Comparison of ENCODE assay signal across 9 cellular contexts in genomic region chr19:49441960-49442350, GRCh38. TPM values are rescaled to one million over a fixed set of nuclear protein-coding genes. Genes with fewer than 3 reads are reported as not detected.
A peak's percentile ranks its signal among the peaks of the same experiment; 100 is the strongest.
DNase-seq lines count a peak whose midpoint lies in the region; ATAC-seq, FAIRE-seq and TF ChIP-seq lines count a peak whose summit lies in the region.
"Had no signal": no experiment of that assay in that cellular context is flagged by ENCODE, and none has a peak within 500 bp of the region (broad histone marks: within the 10 kb centered on the region; RNA-seq: fewer than 3 reads in every experiment).

No MANE protein-coding gene starts in this region.

- BruUV-seq in HCT116 (replicated peaks; lab: Mats Ljungman, UMichigan) (no TSS peak), K562 (replicated peaks; lab: Mats Ljungman, UMichigan) (no TSS peak)

- 29% methylated on average over 13 of the region's 14 CpGs for WGBS in K562 (ENCODE audit: insufficient coverage, low coverage, missing lambda C conversion rate)

- H3K9me3 ChIP-seq in BLaER1 (no peaks in the 10 kb centered on the region), HCT116 (ENCODE audit: control insufficient read depth in 1 of 2, insufficient read depth in 1 of 2, low read depth in 1 of 2, low read length in 2 of 2) (no peaks in the 10 kb centered on the region), K562 (replicated peaks; ENCODE audit: control insufficient read depth, insufficient read depth, low read depth, low read length) (no peaks in the 10 kb centered on the region)
- H3K9me3 ChIP-seq: neutrophil had no signal

- no peaks in the 10 kb centered on the region for H3K79me2 ChIP-seq in HCT116 (ENCODE audit: insufficient read depth, low read length)
- H3K79me2 ChIP-seq in K562 (ENCODE audit: control insufficient read depth, insufficient read depth, low read length), result no peaks in the 10 kb centered on the region

- no peak for TF ChIP-seq EP300 in K562 (IDR thresholded peaks at IDR 0.05; ENCODE audit: low read length)

- RAD21 ChIA-PET in HCT116 (lab: Charles Lee; ENCODE audit: low non-redundant PET in 1 of 2, low total read pairs in 2 of 2, uncharacterized antibody in 2 of 2, unreplicated experiment in 2 of 2), result interaction anchor here in 1 of 2 experiments (1.1 kb wide), 1 partner anchor 16 kb away, joined by 3 read pairs; no protein-coding TSS in a partner anchor

- H2AFZ ChIP-seq in HCT116 (ENCODE audit: low read depth, low read length, poor library complexity, severe bottlenecking) (peak overlapping the region; percentile 68), K562 (ENCODE audit: low read depth, low read length) (no peak overlapping the region)

- peaks cover 41% of the 10 kb centered on the region for H4K20me1 ChIP-seq in BLaER1
- H4K20me1 ChIP-seq in HCT116 (ENCODE audit: insufficient read depth), result no peaks in the 10 kb centered on the region
- no peaks in the 10 kb centered on the region for H4K20me1 ChIP-seq in K562 (replicated peaks; ENCODE audit: control insufficient read depth, insufficient read depth, low read length)

- CTCF ChIA-PET in HCT116 (lab: Charles Lee), result interaction anchor here (0.6 to 1.5 kb wide), 4 partner anchors 10 to 80 kb away, joined by 3 to 9 read pairs (median 3); partner anchors contain the start of genes PIH1D1 and TEAD2
- CTCF ChIA-PET in K562 (lab: Yijun Ruan, JAX; ENCODE audit: low intra/inter-chr PET ratio), result interaction anchor here (0.6 to 0.7 kb wide), 3 partner anchors 216 to 238 kb away, joined by 3 to 4 read pairs (median 3); no protein-coding TSS in a partner anchor

- no peaks in the 10 kb centered on the region for H3K9me3 Mint-ChIP-seq in natural killer cell

- peak overlapping the region; percentile 83 for H3K4me3 Mint-ChIP-seq in natural killer cell

- no peaks in the 10 kb centered on the region for H3K36me3 Mint-ChIP-seq in natural killer cell

- TF ChIP-seq POLR2A in HCT116 (IDR thresholded peaks at IDR 0.05; ENCODE audit: borderline replicate concordance, extremely low read depth, insufficient read depth, insufficient read length), result no peak
- TF ChIP-seq POLR2A in K562 (conservative IDR thresholded peaks at IDR 0.05), result no peak

- H3K27me3 Mint-ChIP-seq in natural killer cell (ENCODE audit: low read depth in 2 of 2), result peaks cover 50 to 52% of the 10 kb centered on the region in 2 donors

- FAIRE-seq in K562 (lab: Jason Lieb, UNC), result peak; percentile 46

- H3K9ac ChIP-seq in BLaER1, result no peak overlapping the region
- peak overlapping the region; percentile 86; the same call in 1 of the 2 replicates for H3K9ac ChIP-seq in HCT116 (ENCODE audit: low read length)
- peak overlapping the region in 1 of 2 experiments; percentile 89; a peak in 1 of 4 replicates for H3K9ac ChIP-seq in K562 (ENCODE audit: insufficient read depth in 1 of 2, low read depth in 2 of 2, low read length in 2 of 2)

- DNase-seq in HCT116 (ENCODE audit: low read depth, low spot score) (no peak), K562 (ENCODE audit: extremely low read depth in 1 of 4, low spot score in 3 of 4) (no peak), natural killer cell (no peak), activated gamma-delta T cell treated with Interleukin-2 at 50 U/mL for 16 hours (no peak), SKM-1 (lab: John Stamatoyannopoulos, UW; ENCODE audit: unreplicated experiment) (no peak), NCI-H1105 treated with DMSO at 0.1 percent for 48 hours (lab: John Stamatoyannopoulos, UW) (no peak)

- H3K4me1 Mint-ChIP-seq in natural killer cell, result peaks cover 17 to 49% of the 10 kb centered on the region in 2 donors

- TF ChIP-seq CTCF in HCT116 (IDR thresholded peaks at IDR 0.05 in 2 of 3, conservative IDR thresholded peaks at IDR 0.05 in 1 of 3; ENCODE audit: borderline replicate concordance in 1 of 3, insufficient read depth in 1 of 3, low read depth in 2 of 3, low read length in 2 of 3) (no peak), K562 (IDR thresholded peaks at IDR 0.05 in 2 of 3, conservative IDR thresholded peaks at IDR 0.05 in 1 of 3; ENCODE audit: insufficient read depth in 2 of 3, low read depth in 1 of 3, low read length in 3 of 3) (no peak), natural killer cell (IDR thresholded peaks at IDR 0.05) (no peak)

- in situ Hi-C loops in K562 (cut with MboI), result no loop called here

- intact Hi-C loops in HCT116 (cut with micrococcal nuclease), result loop anchor here (2.0 kb wide), 1 partner anchor 217 kb away; no protein-coding TSS in a partner anchor
- intact Hi-C loops in K562 (cut with micrococcal nuclease), result loop anchor here (2.0 to 10.0 kb wide), 3 partner anchors 19 to 290 kb away; partner anchors contain the start of gene PTH2
- intact Hi-C loops in natural killer cell (cut with micrococcal nuclease), result no loop called here

- POLR2A ChIA-PET in HCT116 (lab: Charles Lee) (interaction anchor here (1.2 kb wide), 1 partner anchor 38 kb away, joined by 3 read pairs; no protein-coding TSS in a partner anchor), K562 (lab: Yijun Ruan, JAX) (interaction anchor here (0.6 to 3.7 kb wide), 3 partner anchors 11 to 47 kb away, joined by 3 to 14 read pairs (median 6); no protein-coding TSS in a partner anchor)

- peaks cover 56% of the 10 kb centered on the region for H3K27me3 ChIP-seq in BLaER1
- peaks cover 21% of the 10 kb centered on the region for H3K27me3 ChIP-seq in HCT116 (ENCODE audit: insufficient read depth, low read length)
- peaks cover 7 to 19% of the 10 kb centered on the region in 2 experiments; a peak in 4 of 5 replicates for H3K27me3 ChIP-seq in K562 (ENCODE audit: control insufficient read depth in 2 of 2, insufficient read depth in 2 of 2, low read length in 2 of 2)

- H3K36me3 ChIP-seq in BLaER1, result peaks cover 12% of the 10 kb centered on the region
- peaks cover 4 to 5% of the 10 kb centered on the region in 2 experiments; a peak in 2 of 4 replicates for H3K36me3 ChIP-seq in HCT116 (ENCODE audit: control insufficient read depth in 1 of 2, insufficient read depth in 2 of 2, low read length in 2 of 2)
- H3K36me3 ChIP-seq in K562 (ENCODE audit: control insufficient read depth, insufficient read depth, low read length), result peaks cover 8% of the 10 kb centered on the region; the same call in 1 of the 3 replicates

- peaks cover 38% of the 10 kb centered on the region for H3K4me1 ChIP-seq in BLaER1
- peaks cover 7 to 31% of the 10 kb centered on the region in 2 experiments; a peak in 3 of 4 replicates for H3K4me1 ChIP-seq in HCT116 (ENCODE audit: control insufficient read depth in 1 of 2, insufficient read depth in 2 of 2, low read length in 2 of 2)
- H3K4me1 ChIP-seq in K562 (replicated peaks in 1 of 2; ENCODE audit: control insufficient read depth in 2 of 2, insufficient read depth in 2 of 2, low read length in 2 of 2), result peaks cover 26 to 44% of the 10 kb centered on the region in 2 experiments; a peak in 4 of 5 replicates

- no peaks in the 10 kb centered on the region for H3K9me1 ChIP-seq in K562 (ENCODE audit: control insufficient read depth, insufficient read depth, low read length)

- H3K4me2 ChIP-seq in BLaER1 (peak overlapping the region; percentile 97), HCT116 (ENCODE audit: low read length) (peak overlapping the region; percentile 98), K562 (ENCODE audit: insufficient read depth, low read length) (peak overlapping the region; percentile 87)

- H3K27ac ChIP-seq in BLaER1 (no peak overlapping the region), HCT116 (ENCODE audit: low read depth, low read length) (peak overlapping the region; percentile 92; the same call in 1 of the 2 replicates), K562 (ENCODE audit: extremely low read depth, low read depth, low read length) (no peak overlapping the region)
- H3K27ac ChIP-seq: neutrophil had no signal

- ATAC-seq in HCT116, result no peak
- ATAC-seq in K562, result no peak
- ATAC-seq in natural killer cell, result no peak
- no peak for ATAC-seq in HG02973 (IDR thresholded peaks at IDR 0.05; ENCODE audit: unreplicated experiment)

- no peaks in the 10 kb centered on the region for H3K9me2 ChIP-seq in HCT116 (ENCODE audit: insufficient read depth)

- H3K27ac Mint-ChIP-seq in natural killer cell, result peak overlapping the region in 1 of 2 donors; percentile 88

- H3K4me3 ChIP-seq in BLaER1, result peak overlapping the region; percentile 74
- peak overlapping the region in 1 of 2 experiments; percentile 80; a peak in 2 of 4 replicates for H3K4me3 ChIP-seq in HCT116 (replicated peaks in 1 of 2; ENCODE audit: low read depth in 1 of 2, low read length in 2 of 2)
- H3K4me3 ChIP-seq in K562, result peak overlapping the region; percentile 84

- TF ChIP-seq RAD21 in HCT116 (IDR thresholded peaks at IDR 0.05; ENCODE audit: low read depth) (no peak), K562 (CRISPR knock-in tag; conservative IDR thresholded peaks at IDR 0.05 in 1 of 2, IDR thresholded peaks at IDR 0.05 in 1 of 2) (no peak)

RNA-seq across cellular contexts. Expression of gene SLC17A7, which starts 0.6 kb away (rescaled TPM):
- total RNA-seq in HCT116 (2021; ENCODE audit: unreplicated experiment) (1.8 TPM), K562 (2014; rRNA removed) (2.4 and 3.2 TPM in 2 replicates), K562 (2014; rRNA removed; fragmentation: Illumina TruSeq; extraction: Trizol) (1.1 TPM in 2 replicates), K562 (2015; rRNA removed; fragmentation: Illumina TruSeq; extraction: Trizol) (1.4 TPM in 2 replicates), K562 (2021) (9.2 and 9.9 TPM in 2 replicates), natural killer cell (not detected)
- polyA plus RNA-seq in HCT116 (2012), result 2.0 and 2.4 TPM in 2 replicates
- 9.2 and 13.8 TPM in 2 replicates for total RNA-seq in K562 (2011; cell fraction: chromatin; rRNA removed; ENCODE audit: low replicate concordance)
- 11.8 and 13.3 TPM in 2 replicates for total RNA-seq in K562 (2011; cell fraction: nucleolus; rRNA removed)
- total RNA-seq in K562 (2011; cell fraction: nucleoplasm; rRNA removed), result 16.4 and 22.1 TPM in 2 replicates
- polyA plus RNA-seq in K562 (2011; rRNA removed) (4.8 and 7.0 TPM in 2 replicates), K562 (2014; fragmentation: Illumina TruSeq; extraction: Trizol) (12.8 and 15.7 TPM in 2 replicates), K562 (2014; fragmentation: Nextera tagmentation; extraction: Ambion mirVana) (1 to 10 TPM; 1.7 to 1.8 TPM), K562 (2014; rRNA removed) (5.5 and 5.7 TPM in 2 replicates)
- 9.6 and 10.2 TPM in 2 replicates for polyA plus RNA-seq in K562 (2011; cell fraction: cytosol; rRNA removed)
- polyA plus RNA-seq in K562 (2011; cell fraction: nucleus; rRNA removed), result 8.6 TPM in 2 replicates
- 6.9 and 8.3 TPM in 2 replicates for polyA plus RNA-seq in K562 (2012)
- 4.4 and 4.6 TPM in 2 replicates for polyA minus RNA-seq in K562 (2011; rRNA and poly(A)+ RNA removed)
- 3.5 and 3.8 TPM in 2 replicates for polyA minus RNA-seq in K562 (2011; cell fraction: cytosol; rRNA and poly(A)+ RNA removed)
- polyA minus RNA-seq in K562 (2011; cell fraction: nucleus; rRNA and poly(A)+ RNA removed), result 1.8 and 2.4 TPM in 2 replicates

RNA-seq across cellular contexts. Expression of gene PIH1D1, which starts 9.7 kb away (rescaled TPM):
- total RNA-seq in HCT116 (2021; ENCODE audit: unreplicated experiment) (152 TPM), K562 (2014; rRNA removed) (224 and 233 TPM in 2 replicates), K562 (2014; rRNA removed; fragmentation: Illumina TruSeq; extraction: Trizol) (102 and 112 TPM in 2 replicates), K562 (2015; rRNA removed; fragmentation: Illumina TruSeq; extraction: Trizol) (120 and 125 TPM in 2 replicates), K562 (2021) (161 and 164 TPM in 2 replicates), natural killer cell (100 to 1,000 TPM; 112 to 149 (median 138) TPM)
- polyA plus RNA-seq in HCT116 (2012), result 165 and 183 TPM in 2 replicates
- 153 and 228 TPM in 2 replicates for total RNA-seq in K562 (2011; cell fraction: chromatin; rRNA removed; ENCODE audit: low replicate concordance)
- total RNA-seq in K562 (2011; cell fraction: nucleolus; rRNA removed), result 123 and 143 TPM in 2 replicates
- 145 and 152 TPM in 2 replicates for total RNA-seq in K562 (2011; cell fraction: nucleoplasm; rRNA removed)
- polyA plus RNA-seq in K562 (2011; rRNA removed) (137 and 156 TPM in 2 replicates), K562 (2014; fragmentation: Illumina TruSeq; extraction: Trizol) (137 and 156 TPM in 2 replicates), K562 (2014; fragmentation: Nextera tagmentation; extraction: Ambion mirVana) (10 to 100 TPM; 26.5 to 48.0 TPM), K562 (2014; rRNA removed) (199 and 221 TPM in 2 replicates)
- polyA plus RNA-seq in K562 (2011; cell fraction: cytosol; rRNA removed), result 171 and 200 TPM in 2 replicates
- polyA plus RNA-seq in K562 (2011; cell fraction: nucleus; rRNA removed), result 229 and 274 TPM in 2 replicates
- polyA plus RNA-seq in K562 (2012), result 153 and 156 TPM in 2 replicates
- polyA minus RNA-seq in K562 (2011; rRNA and poly(A)+ RNA removed), result 105 and 146 TPM in 2 replicates
- 63.5 and 65.9 TPM in 2 replicates for polyA minus RNA-seq in K562 (2011; cell fraction: cytosol; rRNA and poly(A)+ RNA removed)
- 52.0 and 62.1 TPM in 2 replicates for polyA minus RNA-seq in K562 (2011; cell fraction: nucleus; rRNA and poly(A)+ RNA removed)

RNA-seq across cellular contexts. Expression of gene ALDH16A1, which starts 11.1 kb away (rescaled TPM):
- 22.8 TPM for total RNA-seq in HCT116 (2021; ENCODE audit: unreplicated experiment)
- 22.6 and 25.5 TPM in 2 replicates for polyA plus RNA-seq in HCT116 (2012)
- total RNA-seq in K562 (2011; cell fraction: chromatin; rRNA removed; ENCODE audit: low replicate concordance), result 12.5 and 54.5 TPM in 2 replicates
- total RNA-seq in K562 (2011; cell fraction: nucleolus; rRNA removed), result 31.5 and 38.2 TPM in 2 replicates
- 31.5 and 34.9 TPM in 2 replicates for total RNA-seq in K562 (2011; cell fraction: nucleoplasm; rRNA removed)
- 46.2 and 52.2 TPM in 2 replicates for total RNA-seq in K562 (2014; rRNA removed)
- total RNA-seq in K562 (2014; rRNA removed; fragmentation: Illumina TruSeq; extraction: Trizol), result 2.1 and 2.4 TPM in 2 replicates
- total RNA-seq in K562 (2015; rRNA removed; fragmentation: Illumina TruSeq; extraction: Trizol), result 17.0 and 18.6 TPM in 2 replicates
- 36.9 and 40.3 TPM in 2 replicates for total RNA-seq in K562 (2021)
- polyA plus RNA-seq in K562 (2011; rRNA removed), result 7.6 and 12.4 TPM in 2 replicates
- 14.7 and 45.1 TPM in 2 replicates for polyA plus RNA-seq in K562 (2011; cell fraction: cytosol; rRNA removed)
- polyA plus RNA-seq in K562 (2011; cell fraction: nucleus; rRNA removed), result 30.5 and 50.7 TPM in 2 replicates
- 26.1 and 43.4 TPM in 2 replicates for polyA plus RNA-seq in K562 (2012)
- polyA plus RNA-seq in K562 (2014; fragmentation: Illumina TruSeq; extraction: Trizol), result 2.2 and 8.9 TPM in 2 replicates
- 1 to 10 TPM; 2.8 to 3.3 TPM for polyA plus RNA-seq in K562 (2014; fragmentation: Nextera tagmentation; extraction: Ambion mirVana)
- polyA plus RNA-seq in K562 (2014; rRNA removed), result 29.7 and 31.7 TPM in 2 replicates
- polyA minus RNA-seq in K562 (2011; rRNA and poly(A)+ RNA removed), result 3.5 and 5.4 TPM in 2 replicates
- 22.0 and 25.8 TPM in 2 replicates for polyA minus RNA-seq in K562 (2011; cell fraction: cytosol; rRNA and poly(A)+ RNA removed)
- 6.6 and 9.0 TPM in 2 replicates for polyA minus RNA-seq in K562 (2011; cell fraction: nucleus; rRNA and poly(A)+ RNA removed)
- total RNA-seq in natural killer cell, result 10 to 100 TPM; 39.9 to 43.2 (median 41.4) TPM

RNA-seq across cellular contexts. Expression of gene GFY, which starts 16.8 kb away (rescaled TPM):
- total RNA-seq in HCT116 (2021; ENCODE audit: unreplicated experiment) (2.6 TPM), K562 (2014; rRNA removed) (0.12 TPM in 1 of 2 replicates, not detected in the other), K562 (2014; rRNA removed; fragmentation: Illumina TruSeq; extraction: Trizol) (not detected in 2 replicates), K562 (2015; rRNA removed; fragmentation: Illumina TruSeq; extraction: Trizol) (0.07 TPM in 1 of 2 replicates, not detected in the other), K562 (2021) (0.11 TPM in 1 of 2 replicates, not detected in the other), natural killer cell (not detected)
- polyA plus RNA-seq in HCT116 (2012), result 3.9 and 4.9 TPM in 2 replicates
- total RNA-seq in K562 (2011; cell fraction: chromatin; rRNA removed; ENCODE audit: low replicate concordance), result 1.3 and 1.6 TPM in 2 replicates
- total RNA-seq in K562 (2011; cell fraction: nucleolus; rRNA removed), result 0.67 and 0.92 TPM in 2 replicates
- total RNA-seq in K562 (2011; cell fraction: nucleoplasm; rRNA removed), result 0.92 and 1.2 TPM in 2 replicates
- polyA plus RNA-seq in K562 (2011; rRNA removed) (0.19 and 0.26 TPM in 2 replicates), K562 (2014; fragmentation: Illumina TruSeq; extraction: Trizol) (0.33 and 0.40 TPM in 2 replicates), K562 (2014; fragmentation: Nextera tagmentation; extraction: Ambion mirVana) (under 1 TPM in 1 of 2 experiments, not detected in 1; 0.06 TPM), K562 (2014; rRNA removed) (0.11 and 0.33 TPM in 2 replicates)
- 0.18 and 0.30 TPM in 2 replicates for polyA plus RNA-seq in K562 (2011; cell fraction: cytosol; rRNA removed)
- 1.8 and 2.6 TPM in 2 replicates for polyA plus RNA-seq in K562 (2011; cell fraction: nucleus; rRNA removed)
- 0.33 and 0.53 TPM in 2 replicates for polyA plus RNA-seq in K562 (2012)
- not detected in 2 replicates for polyA minus RNA-seq in K562 (2011; rRNA and poly(A)+ RNA removed)
- polyA minus RNA-seq in K562 (2011; cell fraction: cytosol; rRNA and poly(A)+ RNA removed), result not detected in 2 replicates
- 0.27 and 0.56 TPM in 2 replicates for polyA minus RNA-seq in K562 (2011; cell fraction: nucleus; rRNA and poly(A)+ RNA removed)

RNA-seq across cellular contexts. Expression of gene PTH2, which starts 18.7 kb away (rescaled TPM):
- total RNA-seq in HCT116 (2021; ENCODE audit: unreplicated experiment), result 9.5 TPM
- 2.8 and 4.4 TPM in 2 replicates for polyA plus RNA-seq in HCT116 (2012)
- total RNA-seq in K562 (2011; cell fraction: chromatin; rRNA removed; ENCODE audit: low replicate concordance), result not detected in 2 replicates
- not detected in 2 replicates for total RNA-seq in K562 (2011; cell fraction: nucleolus; rRNA removed)
- not detected in 2 replicates for total RNA-seq in K562 (2011; cell fraction: nucleoplasm; rRNA removed)
- 0.61 TPM in 1 of 2 replicates, not detected in the other for total RNA-seq in K562 (2014; rRNA removed)
- not detected in 2 replicates for total RNA-seq in K562 (2014; rRNA removed; fragmentation: Illumina TruSeq; extraction: Trizol)
- not detected in 2 replicates for total RNA-seq in K562 (2015; rRNA removed; fragmentation: Illumina TruSeq; extraction: Trizol)
- total RNA-seq in K562 (2021), result 0.60 and 1.3 TPM in 2 replicates
- not detected in 2 replicates for polyA plus RNA-seq in K562 (2011; rRNA removed)
- 0.29 and 0.64 TPM in 2 replicates for polyA plus RNA-seq in K562 (2011; cell fraction: cytosol; rRNA removed)
- polyA plus RNA-seq in K562 (2011; cell fraction: nucleus; rRNA removed), result 0.70 TPM in 1 of 2 replicates, not detected in the other
- polyA plus RNA-seq in K562 (2012), result 0.39 TPM in 1 of 2 replicates, not detected in the other
- polyA plus RNA-seq in K562 (2014; fragmentation: Illumina TruSeq; extraction: Trizol), result not detected in 2 replicates
- not detected for polyA plus RNA-seq in K562 (2014; fragmentation: Nextera tagmentation; extraction: Ambion mirVana)
- polyA plus RNA-seq in K562 (2014; rRNA removed), result not detected in 2 replicates
- not detected in 2 replicates for polyA minus RNA-seq in K562 (2011; rRNA and poly(A)+ RNA removed)
- not detected in 2 replicates for polyA minus RNA-seq in K562 (2011; cell fraction: cytosol; rRNA and poly(A)+ RNA removed)
- polyA minus RNA-seq in K562 (2011; cell fraction: nucleus; rRNA and poly(A)+ RNA removed), result not detected in 2 replicates
- not detected for total RNA-seq in natural killer cell
